Comparison of ENCODE assay signal across 16 cellular contexts in the genomic region with DNA sequence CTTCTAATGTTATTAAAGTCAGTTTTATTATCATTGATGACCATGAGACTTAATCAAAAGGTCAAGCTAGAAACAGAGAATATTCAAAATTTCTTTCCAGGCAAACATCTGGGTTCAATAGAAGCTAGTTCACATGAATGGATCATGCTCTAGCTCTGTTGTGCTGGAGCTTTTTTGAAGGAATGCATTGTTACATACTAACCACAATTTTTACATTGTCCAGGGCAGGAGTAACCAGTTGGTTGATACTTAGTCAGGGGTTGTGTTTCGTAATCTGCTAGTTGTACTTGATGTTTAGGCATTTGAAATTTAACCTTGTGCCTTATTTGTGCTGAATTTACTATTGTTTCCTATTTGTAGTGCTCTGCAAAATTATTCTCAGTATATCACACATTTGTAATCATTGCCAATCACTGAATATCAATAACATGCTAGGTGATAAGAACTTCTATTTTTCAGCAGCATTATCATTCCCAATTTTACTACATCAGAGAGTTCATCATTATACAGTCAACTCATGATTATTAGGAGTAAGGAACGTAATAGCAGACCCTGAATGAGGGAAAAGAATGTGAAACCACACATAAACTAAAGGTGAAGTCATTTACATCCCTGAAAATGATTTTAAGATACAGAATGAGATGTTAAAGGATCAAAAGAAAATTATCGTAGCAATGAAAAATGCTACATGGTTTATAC. TPM values are rescaled to one million over a fixed set of nuclear protein-coding genes. Genes with fewer than 3 reads are reported as not detected.
DNase-seq lines count a peak whose midpoint lies in the region; ATAC-seq and TF ChIP-seq lines count a peak whose summit lies in the region.
"Had no signal": no experiment of that assay in that cellular context is flagged by ENCODE, and none has a peak within 500 bp of the region (broad histone marks: within the 10 kb centered on the region; RNA-seq: fewer than 3 reads in every experiment).

No MANE protein-coding gene starts in this region.

- H3K4me1 Mint-ChIP-seq in activated T-cell treated with anti-CD3 and anti-CD28 coated beads, Interleukin-2, amount 50 U/mL, for 4 hours (ENCODE audit: low read depth), result peaks cover 60% of the 10 kb centered on the region

- TF ChIP-seq POLR2A in esophagus muscularis mucosa (IDR thresholded peaks at IDR 0.05; ENCODE audit: low read depth), result no peak

- H3K27me3 ChIP-seq in esophagus muscularis mucosa, result no peaks in the 10 kb centered on the region
- H3K27me3 ChIP-seq in lower lobe of right lung (ENCODE audit: low read depth), result no peaks in the 10 kb centered on the region
- H3K27me3 ChIP-seq: ovary, SJCRH30 had no signal

- H3K36me3 Mint-ChIP-seq in activated T-cell treated with anti-CD3 and anti-CD28 coated beads, Interleukin-2, amount 50 U/mL, for 4 hours (ENCODE audit: insufficient read depth), result peaks cover 5% of the 10 kb centered on the region
- H3K36me3 Mint-ChIP-seq: stimulated activated effector memory CD8-positive, alpha-beta T cell treated with anti-CD3 and anti-CD28 coated beads, Interleukin-12 subunit alpha, Interleukin-12 subunit beta, amount 100 ng/mL, for 72 hours had no signal

- DNase-seq in GM04503 (ENCODE audit: low read depth) (peak; percentile 90), RWPE1 (ENCODE audit: low spot score) (peak; percentile 42), renal cortical epithelial cell (ENCODE audit: low read depth) (peak; percentile 90), 8988T (no peak), esophagus muscularis mucosa (ENCODE audit: extremely low spot score) (no peak), lower lobe of right lung (no peak)
- no peak for DNase-seq in activated T-cell treated with anti-CD3 and anti-CD28 coated beads, Interleukin-2, amount 50 U/mL, for 4 hours
- DNase-seq: activated T-cell treated with anti-CD3 and anti-CD28 coated beads, Interleukin-2, amount 50 U/mL, for 1 hour; aorta; left ventricle myocardium superior; NCI-H1092; NCI-H526 treated with DMSO at 0.1 percent for 48 hours; ovary; SJCRH30 had no signal

- no peak overlapping the region for H3K4me3 Mint-ChIP-seq in activated T-cell treated with anti-CD3 and anti-CD28 coated beads, Interleukin-2, amount 50 U/mL, for 4 hours
- H3K4me3 Mint-ChIP-seq: stimulated activated effector memory CD8-positive, alpha-beta T cell treated with anti-CD3 and anti-CD28 coated beads, Interleukin-12 subunit alpha, Interleukin-12 subunit beta, amount 100 ng/mL, for 72 hours had no signal

- H3K9me3 ChIP-seq in esophagus muscularis mucosa, result no peaks in the 10 kb centered on the region
- H3K9me3 ChIP-seq in lower lobe of right lung, result no peaks in the 10 kb centered on the region
- H3K9me3 ChIP-seq: ovary, SJCRH30 had no signal

- H3K9me3 Mint-ChIP-seq in activated T-cell treated with anti-CD3 and anti-CD28 coated beads, Interleukin-2, amount 50 U/mL, for 4 hours, result no peaks in the 10 kb centered on the region
- H3K9me3 Mint-ChIP-seq: stimulated activated effector memory CD8-positive, alpha-beta T cell treated with anti-CD3 and anti-CD28 coated beads, Interleukin-12 subunit alpha, Interleukin-12 subunit beta, amount 100 ng/mL, for 72 hours had no signal

- no peaks in the 10 kb centered on the region for H3K27me3 Mint-ChIP-seq in activated T-cell treated with anti-CD3 and anti-CD28 coated beads, Interleukin-2, amount 50 U/mL, for 4 hours (ENCODE audit: low read depth)

- CTCF ChIA-PET in RWPE1 (lab: Yijun Ruan, JAX), result interaction anchor here (0.5 kb wide), 1 partner anchor 111 kb away, joined by 3 read pairs; no protein-coding TSS in a partner anchor

- no peak for TF ChIP-seq EP300 in esophagus muscularis mucosa (IDR thresholded peaks at IDR 0.05)

- TF ChIP-seq CTCF in RWPE1 (conservative IDR thresholded peaks at IDR 0.05; ENCODE audit: low read depth), result no peak
- no peak for TF ChIP-seq CTCF in esophagus muscularis mucosa (IDR thresholded peaks at IDR 0.05)
- no peak for TF ChIP-seq CTCF in lower lobe of right lung (IDR thresholded peaks at IDR 0.05)

- POLR2A ChIA-PET in RWPE1 (lab: Yijun Ruan, JAX; ENCODE audit: low non-redundant PET), result no interaction called here

- 91% methylated on average over 3 of the region's 3 CpGs for WGBS in esophagus muscularis mucosa

- intact Hi-C loops in esophagus muscularis mucosa (cut with DNase I) (no loop called here), lower lobe of right lung (cut with DNase I) (no loop called here)

- no peak overlapping the region for H3K4me3 ChIP-seq in esophagus muscularis mucosa
- H3K4me3 ChIP-seq in lower lobe of right lung, result no peak overlapping the region
- H3K4me3 ChIP-seq: ovary, SJCRH30 had no signal

- H3K27ac ChIP-seq in RWPE1 (peak overlapping the region; percentile 15; the same call in 1 of the 2 replicates), esophagus muscularis mucosa (replicated peaks in 1 of 4) (peak overlapping the region in 1 of 4 donors; percentile 8), lower lobe of right lung (no peak overlapping the region)
- H3K27ac ChIP-seq: ovary, SJCRH30 had no signal

- ATAC-seq in esophagus mucosa, result peak; percentile 73
- no peak for ATAC-seq in lower lobe of right lung
- no peak for ATAC-seq in activated T-cell treated with anti-CD3 and anti-CD28 coated beads, Interleukin-2, amount 50 U/mL, for 4 hours
- ATAC-seq: left ventricle myocardium superior; stimulated activated effector memory CD8-positive, alpha-beta T cell treated with anti-CD3 and anti-CD28 coated beads, Interleukin-12 subunit alpha, Interleukin-12 subunit beta, amount 100 ng/mL, for 72 hours had no signal

- peaks cover 38 to 73% (median 62%) of the 10 kb centered on the region in 4 donors for H3K4me1 ChIP-seq in esophagus muscularis mucosa
- peaks cover 64% of the 10 kb centered on the region for H3K4me1 ChIP-seq in lower lobe of right lung

- no peaks in the 10 kb centered on the region for H3K36me3 ChIP-seq in esophagus muscularis mucosa
- no peaks in the 10 kb centered on the region for H3K36me3 ChIP-seq in lower lobe of right lung
- H3K36me3 ChIP-seq: ovary, SJCRH30 had no signal

RNA-seq across cellular contexts. Expression of gene NF2, which starts 23.2 kb away (rescaled TPM):
- 32.3 TPM for total RNA-seq in esophagus mucosa
- total RNA-seq in renal cortical epithelial cell, result 213 and 372 TPM in 2 replicates
- 10 to 100 TPM; 34.5 to 47.3 (median 42.0) TPM for total RNA-seq in esophagus muscularis mucosa
- 42.4 TPM for total RNA-seq in lower lobe of right lung
- 10 to 100 TPM; 65.4 to 70.2 (median 66.0) TPM for total RNA-seq in activated T-cell treated with anti-CD3 and anti-CD28 coated beads, Interleukin-2, amount 50 U/mL, for 4 hours

RNA-seq across cellular contexts. Expression of gene NIPSNAP1, which starts 45.7 kb away (rescaled TPM):
- 39.0 TPM for total RNA-seq in esophagus mucosa
- 77.6 and 109 TPM in 2 replicates for total RNA-seq in renal cortical epithelial cell
- 10 to 100 TPM in 2 of 4 donors, 1 to 10 TPM in 2; 5.6 to 17.7 (median 10.8) TPM for total RNA-seq in esophagus muscularis mucosa
- total RNA-seq in lower lobe of right lung, result 22.3 TPM
- total RNA-seq in activated T-cell treated with anti-CD3 and anti-CD28 coated beads, Interleukin-2, amount 50 U/mL, for 4 hours, result 10 to 100 TPM; 11.8 to 15.2 (median 12.9) TPM

Comparison
In these comparisons a context has a peak if more than half of its experiments do, and no peak if none do; other contexts are left out.
1. DNase-seq: peak in GM04503 (single experiment), RWPE1 (single experiment) and renal cortical epithelial cell (single experiment); none in 8988T (single experiment), esophagus muscularis mucosa (single experiment), lower lobe of right lung (single experiment) and activated T-cell treated with anti-CD3 and anti-CD28 coated beads, Interleukin-2, amount 50 U/mL, for 4 hours (single experiment).